In the genomic region with DNA sequence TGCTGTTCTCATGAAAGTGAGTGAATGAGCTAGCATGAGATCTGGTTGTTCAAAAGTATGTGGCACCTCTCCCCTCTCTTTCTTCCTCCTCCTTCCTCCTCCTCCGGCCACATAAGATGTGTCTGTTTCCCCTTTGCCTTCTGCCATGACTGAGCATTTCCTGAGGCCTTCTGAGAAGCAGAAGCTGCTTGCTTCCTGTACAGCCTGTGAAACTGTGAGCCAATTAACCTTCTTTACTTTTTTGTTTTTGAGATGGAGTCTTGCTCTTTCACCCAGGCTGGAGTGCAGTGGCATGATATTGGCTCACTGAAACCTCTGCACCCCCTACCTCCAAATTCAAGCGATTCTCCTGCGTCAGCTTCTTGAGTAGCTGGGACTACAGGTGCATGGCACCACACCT, we compare ENCODE assay signal across 10 cellular contexts.
DNase-seq lines count a peak whose midpoint lies in the region; ATAC-seq and TF ChIP-seq lines count a peak whose summit lies in the region.
"Had no signal": no experiment of that assay in that cellular context is flagged by ENCODE, and none has a peak within 500 bp of the region (broad histone marks: within the 10 kb centered on the region; RNA-seq: fewer than 3 reads in every experiment).

No MANE protein-coding gene starts in this region.

- peak overlapping the region; percentile 47; the same call in 1 of the 2 replicates for H2AFZ ChIP-seq in DND-41 (ENCODE audit: low read depth, low read length)

- no peak overlapping the region for H3K4me3 ChIP-seq in DND-41 (ENCODE audit: low read depth in 1 of 2, low read length in 2 of 2)
- no peak overlapping the region for H3K4me3 ChIP-seq in mucosa of rectum (ENCODE audit: low read length in 2 of 2)

- no peaks in the 10 kb centered on the region for H3K9me3 ChIP-seq in DND-41 (ENCODE audit: insufficient read depth, low read length, severe bottlenecking)
- peaks cover 7% of the 10 kb centered on the region for H3K9me3 ChIP-seq in KOPT-K1 (ENCODE audit: insufficient read depth, low read length, poor library complexity, severe bottlenecking)
- no peaks in the 10 kb centered on the region for H3K9me3 ChIP-seq in mucosa of rectum (ENCODE audit: control insufficient read depth in 2 of 2, low read length in 2 of 2)

- peaks cover 8% of the 10 kb centered on the region for H3K4me1 ChIP-seq in DND-41 (ENCODE audit: insufficient read depth, low read length)
- peaks cover 13 to 24% of the 10 kb centered on the region in 2 donors for H3K4me1 ChIP-seq in mucosa of rectum (ENCODE audit: control insufficient read depth in 2 of 2, insufficient read depth in 2 of 2, low read length in 2 of 2)

- no peaks in the 10 kb centered on the region for H3K79me2 ChIP-seq in DND-41 (ENCODE audit: insufficient read depth, low read length)

- no peak overlapping the region for H3K27ac ChIP-seq in DND-41 (ENCODE audit: low read length)
- H3K27ac ChIP-seq in KOPT-K1 (ENCODE audit: low read depth, low read length, poor library complexity, severe bottlenecking) = peak overlapping the region; percentile 99
- H3K27ac ChIP-seq in mucosa of rectum (ENCODE audit: low read depth in 2 of 2, low read length in 2 of 2) = peak overlapping the region; percentile 32

- H3K27me3 ChIP-seq in DND-41 (ENCODE audit: insufficient read depth, low read length, poor library complexity) (no peaks in the 10 kb centered on the region), mucosa of rectum (ENCODE audit: control insufficient read depth in 2 of 2, insufficient read depth in 2 of 2, low read length in 2 of 2) (no peaks in the 10 kb centered on the region)

- no peaks in the 10 kb centered on the region for H3K36me3 ChIP-seq in DND-41 (ENCODE audit: insufficient read depth, low read length)
- no peaks in the 10 kb centered on the region; the same call in 1 of the 2 replicates for H3K36me3 ChIP-seq in KOPT-K1 (ENCODE audit: insufficient read depth, low read length)
- no peaks in the 10 kb centered on the region for H3K36me3 ChIP-seq in mucosa of rectum (ENCODE audit: control insufficient read depth in 2 of 2, insufficient read depth in 2 of 2, low read length in 2 of 2)

- no peak for TF ChIP-seq CTCF in DND-41 (IDR thresholded peaks at IDR 0.05; ENCODE audit: borderline replicate concordance, extremely low read depth, low read length, poor library complexity, severe bottlenecking)

- ATAC-seq in DND-41 (ENCODE audit: insufficient read depth, low read depth) (peak; percentile 89), GM21717 (IDR thresholded peaks at IDR 0.05; ENCODE audit: unreplicated experiment) (no peak)

- no peaks in the 10 kb centered on the region for H4K20me1 ChIP-seq in DND-41 (ENCODE audit: insufficient read depth, low read length)

- DNase-seq in DND-41 = peak; percentile 53
- DNase-seq in activated T-cell treated with anti-CD3 and anti-CD28 coated beads for 4 hours = peak; percentile 22
- DNase-seq in NCI-H1092 treated with DMSO at 0.1 percent for 48 hours (lab: John Stamatoyannopoulos, UW) = no peak
- DNase-seq in DMS114 treated with DMSO at 0.1 percent for 48 hours (lab: John Stamatoyannopoulos, UW; ENCODE audit: unreplicated experiment) = no peak
- no peak for DNase-seq in hippocampal formation (lab: John Stamatoyannopoulos, UW)
- DNase-seq: amniotic stem cell, NCI-H82 had no signal

- H3K9ac ChIP-seq in DND-41 (ENCODE audit: low read depth, low read length) (no peak overlapping the region), mucosa of rectum (ENCODE audit: low read depth in 1 of 2, low read length in 2 of 2) (no peak overlapping the region)

- H3K4me2 ChIP-seq in DND-41 (ENCODE audit: insufficient read depth, low read length) = no peak overlapping the region

Comparison
In these comparisons a context has a peak if more than half of its experiments do, and no peak if none do; other contexts are left out.
1. DNase-seq: peak in DND-41 (single experiment) and activated T-cell treated with anti-CD3 and anti-CD28 coated beads for 4 hours (single experiment); none in NCI-H1092 treated with DMSO at 0.1 percent for 48 hours (single experiment), DMS114 treated with DMSO at 0.1 percent for 48 hours (single experiment) and hippocampal formation (0 of 2).